ENCODE assay signal across 29 cellular contexts in genomic region chr1:70386121-70386520, GRCh38.
"Had no signal": no experiment of that assay in that cellular context is flagged by ENCODE, and none has a peak within 500 bp of the region (broad histone marks: within the 10 kb centered on the region; RNA-seq: fewer than 3 reads in every experiment).

No MANE protein-coding gene starts in this region.

- H3K36me3 Mint-ChIP-seq: natural killer cell treated with Interleukin-12 subunit alpha and Interleukin-12 subunit beta and Interleukin-15 and Interleukin-18, amount 100 ng/mL, for 72 hours; stimulated activated effector memory CD8-positive, alpha-beta T cell treated with anti-CD3 and anti-CD28 coated beads, Interleukin-12 subunit alpha, Interleukin-12 subunit beta, amount 100 ng/mL, for 72 hours; stimulated activated naive B cell treated with anti-CD40 and anti-IgM and Interleukin-4, amounts not matched to agents 10 μg/mL and 1 μg/mL and 100 μg/mL, for 72 hours had no signal

- H3K27ac Mint-ChIP-seq: natural killer cell treated with Interleukin-12 subunit alpha and Interleukin-12 subunit beta and Interleukin-15 and Interleukin-18, amount 100 ng/mL, for 72 hours; nephron progenitor cell; progenitor cell of endocrine pancreas; stimulated activated effector memory CD8-positive, alpha-beta T cell treated with anti-CD3 and anti-CD28 coated beads, Interleukin-12 subunit alpha, Interleukin-12 subunit beta, amount 100 ng/mL, for 72 hours; stimulated activated naive B cell treated with anti-CD40 and anti-IgM and Interleukin-4, amounts not matched to agents 10 μg/mL and 1 μg/mL and 100 μg/mL, for 72 hours; stimulated activated naive CD8-positive, alpha-beta T cell treated with anti-CD3 and anti-CD28 coated beads, Interleukin-15, Interleukin-2, amounts not matched to agents 100 ng/mL and 50 ng/mL, for 24 hours had no signal

- H3K79me2 ChIP-seq: parathyroid adenoma had no signal

- H2AFZ ChIP-seq: parathyroid adenoma had no signal

- FAIRE-seq: small intestine, urothelium cell line had no signal

- H3K4me3 ChIP-seq: ovary, psoas muscle, right lobe of liver, sigmoid colon, stomach, thoracic aorta, thyroid gland, tibial nerve, upper lobe of left lung, vagina had no signal

- DNase-seq: nephron progenitor cell; occipital lobe; ovary; posterior cingulate gyrus; psoas muscle; right cardiac atrium; right lobe of liver; sigmoid colon; small intestine; stimulated activated CD4-positive, alpha-beta T cell treated with anti-CD3 and anti-CD28 coated beads, Interleukin-15, amount 100 ng/mL, for 24 hours; stimulated activated CD4-positive, alpha-beta T cell treated with anti-CD3 and anti-CD28 coated beads, Interleukin-2, amount 100 ng/mL, for 24 hours; stimulated activated CD4-positive, alpha-beta T cell treated with anti-CD3 and anti-CD28 coated beads, Interleukin-2, amount 100 ng/mL, for 48 hours; stimulated activated CD4-positive, alpha-beta T cell treated with anti-CD3 and anti-CD28 coated beads, Interleukin-4, amount 100 ng/mL, for 24 hours; stimulated activated naive B cell treated with anti-CD40 and anti-IgM and Interleukin-4, amounts not matched to agents 10 μg/mL and 1 μg/mL and 100 μg/mL, for 72 hours; stimulated activated naive CD4-positive, alpha-beta T cell treated with Interleukin-2 at 50 U/mL for 16 hours; stomach; thyroid gland; trophoblast cell; upper lobe of left lung had no signal

- H3K9me3 Mint-ChIP-seq: natural killer cell treated with Interleukin-12 subunit alpha and Interleukin-12 subunit beta and Interleukin-15 and Interleukin-18, amount 100 ng/mL, for 72 hours; nephron progenitor cell; neural crest cell; stimulated activated effector memory CD8-positive, alpha-beta T cell treated with anti-CD3 and anti-CD28 coated beads, Interleukin-12 subunit alpha, Interleukin-12 subunit beta, amount 100 ng/mL, for 72 hours; stimulated activated naive B cell treated with anti-CD40 and anti-IgM and Interleukin-4, amounts not matched to agents 10 μg/mL and 1 μg/mL and 100 μg/mL, for 72 hours; stimulated activated naive CD8-positive, alpha-beta T cell treated with anti-CD3 and anti-CD28 coated beads, Interleukin-15, Interleukin-2, amounts not matched to agents 100 ng/mL and 50 ng/mL, for 24 hours had no signal

- H3K4me3 Mint-ChIP-seq: natural killer cell treated with Interleukin-12 subunit alpha and Interleukin-12 subunit beta and Interleukin-15 and Interleukin-18, amount 100 ng/mL, for 72 hours; nephron progenitor cell; neural crest cell; stimulated activated effector memory CD8-positive, alpha-beta T cell treated with anti-CD3 and anti-CD28 coated beads, Interleukin-12 subunit alpha, Interleukin-12 subunit beta, amount 100 ng/mL, for 72 hours; stimulated activated naive B cell treated with anti-CD40 and anti-IgM and Interleukin-4, amounts not matched to agents 10 μg/mL and 1 μg/mL and 100 μg/mL, for 72 hours; stimulated activated naive CD8-positive, alpha-beta T cell treated with anti-CD3 and anti-CD28 coated beads, Interleukin-15, Interleukin-2, amounts not matched to agents 100 ng/mL and 50 ng/mL, for 24 hours had no signal

- H3K27ac ChIP-seq: ovary, parathyroid adenoma, psoas muscle, right lobe of liver, sigmoid colon, stomach, thoracic aorta, thyroid gland, tibial nerve, upper lobe of left lung, vagina had no signal

- H3K27me3 ChIP-seq: ovary, right lobe of liver, sigmoid colon, stomach, thyroid gland, tibial nerve, upper lobe of left lung, vagina had no signal

- H3K9ac ChIP-seq: parathyroid adenoma had no signal

- H3K4me1 Mint-ChIP-seq: nephron progenitor cell; neural crest cell; stimulated activated effector memory CD8-positive, alpha-beta T cell treated with anti-CD3 and anti-CD28 coated beads, Interleukin-12 subunit alpha, Interleukin-12 subunit beta, amount 100 ng/mL, for 72 hours had no signal

- H3K27me3 Mint-ChIP-seq: progenitor cell of endocrine pancreas had no signal

- H3K36me3 ChIP-seq: ovary, right lobe of liver, sigmoid colon, stomach, thoracic aorta, thyroid gland, tibial nerve, upper lobe of left lung, vagina had no signal

- H3K4me1 ChIP-seq: parathyroid adenoma, psoas muscle, right lobe of liver, sigmoid colon, stomach, thyroid gland, tibial nerve, upper lobe of left lung, vagina had no signal

- H3K9me3 ChIP-seq: ovary, psoas muscle, right lobe of liver, sigmoid colon, stomach, thoracic aorta, thyroid gland, tibial nerve, upper lobe of left lung, vagina had no signal
